29 cellular contexts compared by ENCODE assay signal in the genomic region with DNA sequence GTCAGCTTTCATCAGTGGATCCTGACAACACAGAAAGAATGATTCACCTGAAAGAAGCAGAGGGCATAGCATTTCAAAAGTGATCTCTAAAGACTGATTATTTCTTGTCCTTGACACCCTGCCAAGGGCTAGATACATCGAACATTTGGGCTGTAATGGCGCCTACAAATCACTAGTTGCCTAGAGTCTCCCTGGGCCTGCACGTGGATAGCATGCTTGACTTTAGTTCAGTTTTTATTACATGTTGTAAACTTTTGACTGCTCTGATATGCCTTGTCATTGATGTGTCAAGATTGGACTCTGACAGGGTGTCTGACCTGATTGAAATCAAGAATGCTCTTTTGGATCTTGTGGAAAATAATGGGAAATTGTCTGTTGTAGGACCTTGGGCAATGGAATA.
"Had no signal": no experiment of that assay in that cellular context is flagged by ENCODE, and none has a peak within 500 bp of the region (broad histone marks: within the 10 kb centered on the region; RNA-seq: fewer than 3 reads in every experiment).

No MANE protein-coding gene starts in this region.

- H3K4me3 Mint-ChIP-seq: activated CD8-positive, alpha-beta T cell treated with anti-CD3 and anti-CD28 coated beads, Interleukin-2, amount 10 ng/mL, durations not matched to agents 7 days and 5 days; activated naive CD4-positive, alpha-beta T cell treated with anti-CD3 and anti-CD28 coated beads, Interleukin-2, amount 50 U/mL, for 24 hours; T-helper 1 cell treated with Interleukin-12 subunit alpha and Interleukin-12 subunit beta and Interleukin-4 antibody, amounts not matched to agents 30 μg/mL and 1 μg/mL, for 36 hours; WTC11 had no signal

- H3K36me3 Mint-ChIP-seq: activated naive CD4-positive, alpha-beta T cell treated with anti-CD3 and anti-CD28 coated beads, Interleukin-2, amount 50 U/mL, for 24 hours; WTC11 had no signal

- ATAC-seq: activated CD8-positive, alpha-beta T cell treated with anti-CD3 and anti-CD28 coated beads, Interleukin-2, amount 10 ng/mL, durations not matched to agents 7 days and 5 days; body of pancreas; WTC11 had no signal

- H3K9ac ChIP-seq: SK-N-SH had no signal

- DNase-seq: activated CD4-positive, alpha-beta T cell treated with anti-CD3 and anti-CD28 coated beads for 48 hours; activated CD4-positive, alpha-beta T cell treated with anti-CD3 and anti-CD28 coated beads, Interleukin-2, amount 50 U/mL, for 4 hours; activated CD4-positive, CD25-positive, alpha-beta regulatory T cell treated with anti-CD3 and anti-CD28 coated beads, Interleukin-2, amount 50 U/mL, for 72 hours; activated CD8-positive, alpha-beta memory T cell treated with anti-CD3 and anti-CD28 coated beads, Interleukin-2, amount 50 U/mL, for 48 hours; activated CD8-positive, alpha-beta T cell treated with anti-CD3 and anti-CD28 coated beads, Interleukin-2, amount 10 ng/mL, durations not matched to agents 7 days and 5 days; activated T-cell treated with anti-CD3 and anti-CD28 coated beads, Interleukin-2, amount 50 U/mL, for 1 hour; body of pancreas; central memory CD4-positive, alpha-beta T cell; Karpas-422; NCI-H1105 treated with DMSO at 0.1 percent for 48 hours; NCI-H1436 treated with DMSO at 0.1 percent for 48 hours; NCI-H187; NCI-H2081; NCI-H2171 treated with DMSO at 0.1 percent for 48 hours; NCI-H226; NCI-H526 treated with DMSO at 0.1 percent for 48 hours; NCI-H82; OCI-M1; Right ventricle myocardium superior; SJCRH30; SK-N-SH; T-helper 9 cell had no signal

- H3K27me3 ChIP-seq: ascending aorta, body of pancreas, Peyer's patch, SJCRH30 had no signal

- FAIRE-seq: bronchial epithelial cell had no signal

- H3K27ac ChIP-seq: ascending aorta, body of pancreas, RWPE1, SJCRH30 had no signal

- H3K27me3 Mint-ChIP-seq: activated naive CD4-positive, alpha-beta T cell treated with anti-CD3 and anti-CD28 coated beads, Interleukin-2, amount 50 U/mL, for 24 hours had no signal

- H3K27ac Mint-ChIP-seq: activated CD8-positive, alpha-beta T cell treated with anti-CD3 and anti-CD28 coated beads, Interleukin-2, amount 10 ng/mL, durations not matched to agents 7 days and 5 days; activated naive CD4-positive, alpha-beta T cell treated with anti-CD3 and anti-CD28 coated beads, Interleukin-2, amount 50 U/mL, for 24 hours; T-helper 1 cell treated with Interleukin-12 subunit alpha and Interleukin-12 subunit beta and Interleukin-4 antibody, amounts not matched to agents 30 μg/mL and 1 μg/mL, for 36 hours; WTC11 had no signal

- H3K9me3 Mint-ChIP-seq: WTC11 had no signal

- H3K36me3 ChIP-seq: ascending aorta, Peyer's patch, SJCRH30 had no signal

- H3K4me2 ChIP-seq: SK-N-SH had no signal

- H3K4me1 ChIP-seq: ascending aorta, body of pancreas, SJCRH30 had no signal

- H3K9me3 ChIP-seq: ascending aorta, body of pancreas, Peyer's patch, SJCRH30 had no signal

- H3K4me3 ChIP-seq: ascending aorta, body of pancreas, Peyer's patch, SJCRH30 had no signal

- H3K4me1 Mint-ChIP-seq: activated naive CD4-positive, alpha-beta T cell treated with anti-CD3 and anti-CD28 coated beads, Interleukin-2, amount 50 U/mL, for 24 hours had no signal
